In genomic region chr7:101666751-101667150, GRCh38 we compare ENCODE assay signal across 3 cellular contexts.
TF ChIP-seq lines count a peak whose summit lies in the region.

No MANE protein-coding gene starts in this region.

TF ChIP-seq in SK-N-SH treated with all-trans-retinoic acid at 6 μM for 48 hours, 23 proteins besides CTCF, POLR2A, EP300 and RAD21 (continues in another document):
- TF ChIP-seq ZNF8 (CRISPR knock-in tag; IDR thresholded peaks at IDR 0.05) (no peak), ZNF565 (CRISPR knock-in tag; conservative IDR thresholded peaks at IDR 0.05; ENCODE audit: low read depth) (no peak), ZFP3 (CRISPR knock-in tag; IDR thresholded peaks at IDR 0.05) (no peak), BACH2 (CRISPR knock-in tag; IDR thresholded peaks at IDR 0.05; ENCODE audit: borderline replicate concordance) (no peak), POU6F1 (CRISPR knock-in tag; IDR thresholded peaks at IDR 0.05; ENCODE audit: borderline replicate concordance, low read depth) (no peak), TCF4 (CRISPR knock-in tag; IDR thresholded peaks at IDR 0.05; ENCODE audit: borderline replicate concordance) (no peak), TSHZ2 (CRISPR knock-in tag; IDR thresholded peaks at IDR 0.05) (no peak), OSR1 (CRISPR knock-in tag; IDR thresholded peaks at IDR 0.05) (no peak), ZFP30 (CRISPR knock-in tag; IDR thresholded peaks at IDR 0.05) (no peak), PPARA (CRISPR knock-in tag; IDR thresholded peaks at IDR 0.05; ENCODE audit: borderline replicate concordance) (no peak), ARNTL (CRISPR knock-in tag; IDR thresholded peaks at IDR 0.05; ENCODE audit: borderline replicate concordance, low read depth) (no peak), SNAI2 (CRISPR knock-in tag; IDR thresholded peaks at IDR 0.05) (no peak), PATZ1 (CRISPR knock-in tag; IDR thresholded peaks at IDR 0.05; ENCODE audit: borderline replicate concordance) (no peak)

TF ChIP-seq in SK-N-SH, 30 proteins besides CTCF, POLR2A, EP300 and RAD21:
- TF ChIP-seq GABPA (IDR thresholded peaks at IDR 0.05; ENCODE audit: low read depth): no peak
- no peak for TF ChIP-seq FOXJ3 (CRISPR knock-in tag; IDR thresholded peaks at IDR 0.05)
- no peak for TF ChIP-seq ZBTB33 (IDR thresholded peaks at IDR 0.05; ENCODE audit: borderline replicate concordance, low read depth)
- no peak for TF ChIP-seq MEF2A (IDR thresholded peaks at IDR 0.05; ENCODE audit: borderline replicate concordance, low read depth)

TF ChIP-seq in H1, 55 proteins besides CTCF, POLR2A, EP300 and RAD21:
- no peak for TF ChIP-seq SIX5 (IDR thresholded peaks at IDR 0.05; ENCODE audit: low read depth, low read length)
- TF ChIP-seq MAX (IDR thresholded peaks at IDR 0.05): no peak
- no peak for TF ChIP-seq BRCA1 (IDR thresholded peaks at IDR 0.05; ENCODE audit: low read depth, low read length)
- TF ChIP-seq RNF2 (IDR thresholded peaks at IDR 0.05; ENCODE audit: borderline replicate concordance, low read depth, low read length, missing control alignments, poor library complexity, severe bottlenecking): no peak
- TF ChIP-seq KDM1A (IDR thresholded peaks at IDR 0.05; ENCODE audit: borderline replicate concordance, low read length): no peak
- no peak for TF ChIP-seq GABPA (IDR thresholded peaks at IDR 0.05; ENCODE audit: borderline replicate concordance, insufficient read depth, low read length)
- no peak for TF ChIP-seq HDAC6 (IDR thresholded peaks at IDR 0.05; ENCODE audit: low read depth, low read length)
- TF ChIP-seq SRF (IDR thresholded peaks at IDR 0.05; ENCODE audit: low read depth, low read length): no peak
- no peak for TF ChIP-seq SIN3A (conservative IDR thresholded peaks at IDR 0.05 in 1 of 2, IDR thresholded peaks at IDR 0.05 in 1 of 2; ENCODE audit: low read depth in 1 of 2, low read length in 2 of 2)
- TF ChIP-seq ASH2L (IDR thresholded peaks at IDR 0.05; ENCODE audit: low read length): no peak
